ENCODE assay signal across 1 cellular context in genomic region chr16:3484328-3485096, GRCh38.
TF ChIP-seq lines count a peak whose summit lies in the region.

No MANE protein-coding gene starts in this region.

TF ChIP-seq in HepG2, 621 proteins besides CTCF, POLR2A, EP300 and RAD21:
- TF ChIP-seq ZNF597 (CRISPR knock-in tag; IDR thresholded peaks at IDR 0.05), result no peak
- peak; percentile 62 for TF ChIP-seq AGO2 (optimal IDR thresholded peaks at IDR 0.05; ENCODE audit: low read depth, low read length)
